In the genomic region with DNA sequence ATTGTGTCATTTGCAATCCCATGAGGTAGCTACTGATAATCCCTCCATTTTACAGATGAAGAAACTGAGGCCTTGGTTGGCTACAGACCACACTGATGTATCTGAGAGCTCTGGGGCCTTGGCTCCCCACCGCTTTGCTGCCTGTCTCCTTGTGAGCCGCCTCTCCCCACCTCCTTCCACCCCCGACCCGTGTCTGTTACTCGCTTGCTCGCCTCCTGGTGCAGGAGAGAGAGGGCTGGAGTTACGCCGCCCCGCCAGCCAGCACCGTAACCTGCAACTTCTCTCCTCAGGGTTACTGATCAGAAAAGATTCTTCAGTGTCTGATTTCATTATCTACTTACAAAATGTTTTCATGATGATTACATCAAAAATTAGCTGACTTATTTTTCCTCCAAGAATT, we compare ENCODE assay signal across 20 cellular contexts.
"Had no signal": no experiment of that assay in that cellular context is flagged by ENCODE, and none has a peak within 500 bp of the region (broad histone marks: within the 10 kb centered on the region; RNA-seq: fewer than 3 reads in every experiment).

No MANE protein-coding gene starts in this region.

- ATAC-seq: activated T-cell treated with anti-CD3 and anti-CD28 coated beads, Interleukin-2, amount 50 U/mL, for 4 hours; effector memory CD8-positive, alpha-beta T cell; esophagus mucosa; T-cell had no signal

- H3K27me3 ChIP-seq: colonic mucosa, dorsolateral prefrontal cortex, vagina had no signal

- H3K4me1 Mint-ChIP-seq: memory B cell had no signal

- H3K9me3 Mint-ChIP-seq: activated naive CD8-positive, alpha-beta T cell treated with anti-CD3 and anti-CD28 coated beads for 36 hours; activated T-cell treated with anti-CD3 and anti-CD28 coated beads, Interleukin-2, amount 50 U/mL, for 4 hours; effector memory CD8-positive, alpha-beta T cell had no signal

- DNase-seq: activated CD4-positive, CD25-positive, alpha-beta regulatory T cell treated with anti-CD3 and anti-CD28 coated beads, Interleukin-2, amount 50 U/mL, for 72 hours; activated CD8-positive, alpha-beta memory T cell treated with anti-CD3 and anti-CD28 coated beads, Interleukin-2, amount 50 U/mL, for 4 hours; activated naive CD4-positive, alpha-beta T cell treated with Interleukin-2 at 50 U/mL for 16 hours; activated naive CD8-positive, alpha-beta T cell treated with anti-CD3 and anti-CD28 coated beads for 36 hours; activated T-cell treated with anti-CD3 and anti-CD28 coated beads, Interleukin-2, amount 50 U/mL, for 4 hours; colonic mucosa; dorsolateral prefrontal cortex; effector memory CD8-positive, alpha-beta T cell; head of caudate nucleus; hypothalamus; stimulated activated CD4-positive, alpha-beta T cell treated with anti-CD3 and anti-CD28 coated beads, Interleukin-1b, Interleukin-23, amount 100 ng/mL, for 48 hours; T-cell; trophoblast cell; WERI-Rb-1 had no signal

- H3K4me3 Mint-ChIP-seq: activated naive CD8-positive, alpha-beta T cell treated with anti-CD3 and anti-CD28 coated beads for 36 hours; activated T-cell treated with anti-CD3 and anti-CD28 coated beads, Interleukin-2, amount 50 U/mL, for 4 hours; memory B cell; T-cell had no signal

- H3K27ac ChIP-seq: colonic mucosa, prostate gland, skin epidermis, vagina, WERI-Rb-1 had no signal

- H3K4me3 ChIP-seq: colonic mucosa, dorsolateral prefrontal cortex, prostate gland, skin epidermis, vagina had no signal

- H3K9me3 ChIP-seq: colonic mucosa, prostate gland, vagina had no signal

- H3K27me3 Mint-ChIP-seq: activated naive CD8-positive, alpha-beta T cell treated with anti-CD3 and anti-CD28 coated beads for 36 hours; effector memory CD8-positive, alpha-beta T cell; memory B cell; T-cell had no signal

- H3K36me3 ChIP-seq: colonic mucosa, prostate gland, vagina, WERI-Rb-1 had no signal

- H3K27ac Mint-ChIP-seq: activated naive CD8-positive, alpha-beta T cell treated with anti-CD3 and anti-CD28 coated beads for 36 hours; activated T-helper 2 cell treated with anti-CD3 and anti-CD28 coated beads, Interferon-gamma antibody, Interleukin-2, Interleukin-4, amounts not matched to agents 10 μg/mL and 5 μg/mL and 100 μg/mL, durations not matched to agents 14 hours and 24 hours and 36 hours; memory B cell; T-cell had no signal
